Comparison of ENCODE assay signal across 1 cellular context in genomic region chr1:6624712-6625578, GRCh38.
A peak's percentile ranks its signal among the peaks of the same experiment; 100 is the strongest.
TF ChIP-seq lines count a peak whose summit lies in the region.

TSS of gene THAP3 (plus strand) at chr1:6624868. CDS start at chr1:6625219, 351 bp downstream.

TF ChIP-seq in HepG2, 621 proteins besides CTCF, POLR2A, EP300 and RAD21 (continued from another document and continues in another):
- no peak; the same call in 1 of the 2 replicates for TF ChIP-seq ZNF567 (CRISPR knock-in tag; IDR thresholded peaks at IDR 0.05; ENCODE audit: borderline replicate concordance)
- TF ChIP-seq ZNF331 (CRISPR knock-in tag; IDR thresholded peaks at IDR 0.05) = 0 out of 2 replicates have a peak, but pooled peaks have one; percentile 14
- TF ChIP-seq ZNF660 (CRISPR knock-in tag; IDR thresholded peaks at IDR 0.05; ENCODE audit: borderline replicate concordance, low read depth) = no peak
- TF ChIP-seq MED1 (CRISPR knock-in tag; IDR thresholded peaks at IDR 0.05) = no peak
- no peak for TF ChIP-seq AHR (CRISPR knock-in tag; IDR thresholded peaks at IDR 0.05)
- TF ChIP-seq MAFK (conservative IDR thresholded peaks at IDR 0.05 in 1 of 2, IDR thresholded peaks at IDR 0.05 in 1 of 2; ENCODE audit: low read length in 2 of 2) = no peak
- TF ChIP-seq ZNF841 (CRISPR knock-in tag; IDR thresholded peaks at IDR 0.05; ENCODE audit: borderline replicate concordance) = no peak
- TF ChIP-seq SIN3A (IDR thresholded peaks at IDR 0.05; ENCODE audit: borderline replicate concordance, low read depth, low read length) = peak; percentile 56; the same call in 1 of the 2 replicates
- TF ChIP-seq TERF1 (CRISPR knock-in tag; IDR thresholded peaks at IDR 0.05) = no peak
- no peak for TF ChIP-seq BRCA1 (CRISPR knock-in tag; IDR thresholded peaks at IDR 0.05)
- no peak for TF ChIP-seq BCLAF1 (IDR thresholded peaks at IDR 0.05)
- no peak for TF ChIP-seq SIX4 (CRISPR knock-in tag; IDR thresholded peaks at IDR 0.05)
- peak; percentile 37; the same call in 1 of the 2 replicates for TF ChIP-seq NR2C2 (CRISPR knock-in tag; IDR thresholded peaks at IDR 0.05; ENCODE audit: borderline replicate concordance)
- TF ChIP-seq ZNF83 (CRISPR knock-in tag; IDR thresholded peaks at IDR 0.05; ENCODE audit: borderline replicate concordance) = no peak
- no peak for TF ChIP-seq TEAD3 (CRISPR knock-in tag; optimal IDR thresholded peaks at IDR 0.05; ENCODE audit: borderline replicate concordance)
- TF ChIP-seq MLXIP (CRISPR knock-in tag; IDR thresholded peaks at IDR 0.05; ENCODE audit: borderline replicate concordance) = no peak
- TF ChIP-seq CC2D1A (CRISPR knock-in tag; IDR thresholded peaks at IDR 0.05) = no peak
- TF ChIP-seq U2AF2 (IDR thresholded peaks at IDR 0.05; ENCODE audit: low read depth, low read length) = no peak
- TF ChIP-seq PRDM4 (CRISPR knock-in tag; IDR thresholded peaks at IDR 0.05; ENCODE audit: borderline replicate concordance) = no peak
- TF ChIP-seq SMARCE1 (IDR thresholded peaks at IDR 0.05; ENCODE audit: borderline replicate concordance) = no peak
- no peak for TF ChIP-seq REST (IDR thresholded peaks at IDR 0.05; ENCODE audit: borderline replicate concordance in 1 of 2, low read depth in 1 of 2, low read length in 2 of 2)
- TF ChIP-seq RFX5 (IDR thresholded peaks at IDR 0.05; ENCODE audit: low read depth, low read length) = no peak
- no peak for TF ChIP-seq ZKSCAN5 (CRISPR knock-in tag; IDR thresholded peaks at IDR 0.05)
- TF ChIP-seq GMEB2 (CRISPR knock-in tag; IDR thresholded peaks at IDR 0.05; ENCODE audit: low read depth) = no peak
- TF ChIP-seq ZBTB42 (CRISPR knock-in tag; IDR thresholded peaks at IDR 0.05) = no peak
- TF ChIP-seq IRF2 (CRISPR knock-in tag; IDR thresholded peaks at IDR 0.05) = peak; percentile 41; the same call in 1 of the 2 replicates
- no peak for TF ChIP-seq ZNF740 (CRISPR knock-in tag; IDR thresholded peaks at IDR 0.05)
- no peak for TF ChIP-seq SNAPC2 (CRISPR knock-in tag; IDR thresholded peaks at IDR 0.05)
- TF ChIP-seq ZMAT5 (CRISPR knock-in tag; IDR thresholded peaks at IDR 0.05; ENCODE audit: borderline replicate concordance, low read depth) = no peak
- no peak for TF ChIP-seq REPIN1 (CRISPR knock-in tag; IDR thresholded peaks at IDR 0.05; ENCODE audit: borderline replicate concordance, low read depth)
- TF ChIP-seq ZNF782 (CRISPR knock-in tag; IDR thresholded peaks at IDR 0.05; ENCODE audit: borderline replicate concordance) = peak; percentile 21; the same call in 1 of the 2 replicates
- no peak for TF ChIP-seq MBD4 (IDR thresholded peaks at IDR 0.05; ENCODE audit: borderline replicate concordance, low read length)
- TF ChIP-seq CREB1 (IDR thresholded peaks at IDR 0.05) = peak; percentile 97
- TF ChIP-seq CREB1 (CRISPR knock-in tag; IDR thresholded peaks at IDR 0.05) = peak; percentile 86
- TF ChIP-seq IKZF4 (CRISPR knock-in tag; IDR thresholded peaks at IDR 0.05; ENCODE audit: borderline replicate concordance, low read depth, not compliant biosample characterization) = peak; percentile 11
- TF ChIP-seq KLF16 (CRISPR knock-in tag; IDR thresholded peaks at IDR 0.05) = 0 out of 4 replicates have a peak, but pooled peaks of 1 of the 2 experiments have one; percentile 33
- no peak for TF ChIP-seq SP2 (CRISPR knock-in tag; IDR thresholded peaks at IDR 0.05)
- TF ChIP-seq ELF3 (CRISPR knock-in tag; IDR thresholded peaks at IDR 0.05) = no peak
- no peak for TF ChIP-seq SRSF1 (optimal IDR thresholded peaks at IDR 0.05; ENCODE audit: low read depth, low read length)
- TF ChIP-seq NCOA1 (CRISPR knock-in tag; IDR thresholded peaks at IDR 0.05) = no peak
- no peak for TF ChIP-seq RNF219 (CRISPR knock-in tag; IDR thresholded peaks at IDR 0.05)
- no peak for TF ChIP-seq TSC22D2 (CRISPR knock-in tag; IDR thresholded peaks at IDR 0.05; ENCODE audit: borderline replicate concordance)
- TF ChIP-seq DMAP1 (CRISPR knock-in tag; IDR thresholded peaks at IDR 0.05) = peak; percentile 61; the same call in 1 of the 2 replicates
- TF ChIP-seq TBX2 (CRISPR knock-in tag; IDR thresholded peaks at IDR 0.05; ENCODE audit: borderline replicate concordance) = peak; percentile 45; the same call in 1 of the 2 replicates
- TF ChIP-seq ZNF235 (CRISPR knock-in tag; IDR thresholded peaks at IDR 0.05; ENCODE audit: borderline replicate concordance) = no peak
- TF ChIP-seq ZNF205 (CRISPR knock-in tag; IDR thresholded peaks at IDR 0.05) = no peak
- no peak for TF ChIP-seq SATB2 (CRISPR knock-in tag; IDR thresholded peaks at IDR 0.05)
- TF ChIP-seq ZNF816 (CRISPR knock-in tag; IDR thresholded peaks at IDR 0.05; ENCODE audit: borderline replicate concordance) = peak; percentile 56; the same call in 1 of the 2 replicates
- no peak for TF ChIP-seq TCF12 (IDR thresholded peaks at IDR 0.05)
- TF ChIP-seq TCF12 (CRISPR knock-in tag; IDR thresholded peaks at IDR 0.05) = peak; percentile 58; the same call in 1 of the 2 replicates
- TF ChIP-seq DR1 (CRISPR knock-in tag; IDR thresholded peaks at IDR 0.05) = no peak
